In genomic region chr2:189521686-189522434, GRCh38 we compare ENCODE assay signal across 11 cellular contexts. TPM values are rescaled to one million over a fixed set of nuclear protein-coding genes. Genes with fewer than 3 reads are reported as not detected.
A peak's percentile ranks its signal among the peaks of the same experiment; 100 is the strongest.
DNase-seq lines count a peak whose midpoint lies in the region; ATAC-seq, FAIRE-seq and TF ChIP-seq lines count a peak whose summit lies in the region.
"Had no signal": no experiment of that assay in that cellular context is flagged by ENCODE, and none has a peak within 500 bp of the region (broad histone marks: within the 10 kb centered on the region; RNA-seq: fewer than 3 reads in every experiment).

No MANE protein-coding gene starts in this region.

- H3K4me1 ChIP-seq in mucosa of rectum (ENCODE audit: control insufficient read depth in 2 of 2, insufficient read depth in 2 of 2, low read length in 2 of 2) (peaks cover 7 to 40% of the 10 kb centered on the region in 2 donors), aorta (ENCODE audit: control insufficient read depth in 1 of 2, insufficient read depth in 2 of 2, low read length in 2 of 2) (peaks cover 4% of the 10 kb centered on the region in 2 donors)

- no TSS peak for BruUV-seq in Calu3 (replicated peaks; lab: Mats Ljungman, UMichigan)

- FAIRE-seq in D721Med (lab: Jason Lieb, UNC): no peak

- H3K36me3 ChIP-seq in mucosa of rectum (ENCODE audit: control insufficient read depth in 2 of 2, insufficient read depth in 2 of 2, low read length in 2 of 2) (no peaks in the 10 kb centered on the region), aorta (ENCODE audit: control insufficient read depth in 1 of 2, insufficient read depth in 2 of 2, low read length in 1 of 2) (no peaks in the 10 kb centered on the region)

- TF ChIP-seq CTCF in Calu3 (IDR thresholded peaks at IDR 0.05; ENCODE audit: unreplicated experiment) (no peak), D721Med (IDR thresholded peaks at IDR 0.05; ENCODE audit: insufficient read depth, missing control alignments) (no peak)

- H3K4me1 Mint-ChIP-seq in Calu3 (ENCODE audit: low read depth, unreplicated experiment): peaks cover 25% of the 10 kb centered on the region
- H3K4me1 Mint-ChIP-seq: stimulated activated memory B cell treated with anti-CD40 and anti-IgM and Interleukin-4, amounts not matched to agents 10 μg/mL and 1 μg/mL and 100 μg/mL, for 72 hours had no signal

- peak overlapping the region; percentile 80 to 92 for H3K27ac ChIP-seq in mucosa of rectum (ENCODE audit: low read depth in 2 of 2, low read length in 2 of 2)
- no peak overlapping the region for H3K27ac ChIP-seq in aorta (ENCODE audit: low read depth in 1 of 2, low read length in 2 of 2)

- peak overlapping the region in 1 of 2 donors; percentile 6 for H3K9ac ChIP-seq in mucosa of rectum (ENCODE audit: low read depth in 1 of 2, low read length in 2 of 2)

- peak overlapping the region; percentile 35 for H3K4me3 Mint-ChIP-seq in Calu3 (ENCODE audit: low read depth, unreplicated experiment)
- H3K4me3 Mint-ChIP-seq: stimulated activated memory B cell treated with anti-CD40 and anti-IgM and Interleukin-4, amounts not matched to agents 10 μg/mL and 1 μg/mL and 100 μg/mL, for 72 hours had no signal

- CTCF ChIA-PET in Calu3 (lab: Charles Lee): interaction anchor here (1.2 to 1.5 kb wide), 2 partner anchors 15 to 51 kb away, joined by 4 read pairs; no protein-coding TSS in a partner anchor

- no peaks in the 10 kb centered on the region for H3K9me3 Mint-ChIP-seq in Calu3 (ENCODE audit: low read depth, unreplicated experiment)
- H3K9me3 Mint-ChIP-seq: stimulated activated memory B cell treated with anti-CD40 and anti-IgM and Interleukin-4, amounts not matched to agents 10 μg/mL and 1 μg/mL and 100 μg/mL, for 72 hours had no signal

- H3K4me3 ChIP-seq in mucosa of rectum (ENCODE audit: low read length in 2 of 2): peak overlapping the region; percentile 8 to 27
- H3K4me3 ChIP-seq in aorta (ENCODE audit: low read length in 2 of 2): no peak overlapping the region
- H3K4me3 ChIP-seq: skin epidermis had no signal

- H3K27me3 Mint-ChIP-seq in Calu3 (ENCODE audit: unreplicated experiment): no peaks in the 10 kb centered on the region

- 97 to 99% methylated on average over 2 of the region's 2 CpGs for WGBS in aorta, 2 donors

- peaks cover 5% of the 10 kb centered on the region for H3K36me3 Mint-ChIP-seq in Calu3 (ENCODE audit: insufficient read depth, unreplicated experiment)
- H3K36me3 Mint-ChIP-seq: stimulated activated memory B cell treated with anti-CD40 and anti-IgM and Interleukin-4, amounts not matched to agents 10 μg/mL and 1 μg/mL and 100 μg/mL, for 72 hours had no signal

- ATAC-seq in HG03280 (IDR thresholded peaks at IDR 0.05; ENCODE audit: unreplicated experiment) (peak; percentile 56), GM21737 (IDR thresholded peaks at IDR 0.05; ENCODE audit: unreplicated experiment) (no peak), aorta (ENCODE audit: low FRiP score) (no peak), HG03571 (IDR thresholded peaks at IDR 0.05; ENCODE audit: unreplicated experiment) (no peak)
- ATAC-seq: stimulated activated memory B cell treated with anti-CD40 and anti-IgM and Interleukin-4, amounts not matched to agents 10 μg/mL and 1 μg/mL and 100 μg/mL, for 72 hours had no signal

- H3K27me3 ChIP-seq in mucosa of rectum (ENCODE audit: control insufficient read depth in 2 of 2, insufficient read depth in 2 of 2, low read length in 2 of 2) (no peaks in the 10 kb centered on the region), aorta (ENCODE audit: control insufficient read depth in 1 of 2, insufficient read depth in 2 of 2, low read length in 1 of 2) (no peaks in the 10 kb centered on the region)

- H3K27ac Mint-ChIP-seq in Calu3 (ENCODE audit: unreplicated experiment): peak overlapping the region; percentile 72
- H3K27ac Mint-ChIP-seq: stimulated activated memory B cell treated with anti-CD40 and anti-IgM and Interleukin-4, amounts not matched to agents 10 μg/mL and 1 μg/mL and 100 μg/mL, for 72 hours had no signal

- H3K9me3 ChIP-seq in mucosa of rectum (ENCODE audit: control insufficient read depth in 2 of 2, low read length in 2 of 2) (no peaks in the 10 kb centered on the region), aorta (ENCODE audit: control insufficient read depth, low read length) (no peaks in the 10 kb centered on the region)

- no peak for DNase-seq in Calu3
- DNase-seq in amniotic epithelial cell (ENCODE audit: low read depth): peak; percentile 53
- DNase-seq in D721Med (ENCODE audit: insufficient read length, low spot score): no peak
- DNase-seq in aorta: no peak
- DNase-seq: amygdala had no signal

- intact Hi-C loops in Calu3 (cut with micrococcal nuclease; ENCODE audit: unreplicated experiment): loop anchor here (2.0 to 5.0 kb wide), 2 partner anchors 31 to 55 kb away; no protein-coding TSS in a partner anchor
- intact Hi-C loops in aorta (cut with DNase I): no loop called here

RNA-seq across cellular contexts. Expression of gene SLC40A1, which starts 58.7 kb away (rescaled TPM):
- total RNA-seq in Calu3 (2022): 37.6 and 49.6 TPM in 2 replicates
- 10 to 100 TPM; 48.8 to 95.6 TPM for total RNA-seq in aorta
- 100 to 1,000 TPM; 110 to 170 TPM for polyA plus RNA-seq in aorta

Comparison
In these comparisons a context has a peak if more than half of its experiments do, and no peak if none do; other contexts are left out.
1. H3K27ac ChIP-seq: peak in mucosa of rectum (2 of 2); none in aorta (0 of 2).
2. H3K4me3 ChIP-seq: peak in mucosa of rectum (2 of 2); none in aorta (0 of 2).